In the genomic region with DNA sequence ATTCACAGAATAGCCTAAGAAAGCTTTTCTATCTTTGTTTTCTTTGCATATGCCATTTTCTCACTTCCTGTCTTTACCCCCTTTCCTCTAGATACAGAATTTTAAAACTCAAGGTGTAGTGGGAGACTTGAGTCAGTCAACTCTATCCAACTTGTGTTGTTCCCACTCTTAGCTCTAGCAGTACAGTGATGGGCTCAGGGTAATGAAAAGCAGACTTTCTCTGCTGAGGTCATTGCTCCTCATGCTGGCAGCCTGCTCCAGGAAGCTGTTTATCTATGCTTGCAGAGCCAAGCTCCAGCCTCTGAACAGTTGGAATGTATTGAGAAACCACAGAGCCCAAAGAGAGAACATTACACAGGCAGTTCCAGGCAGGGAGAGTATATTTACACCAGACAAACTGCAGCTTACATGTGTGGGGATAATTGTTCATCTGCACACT, we compare ENCODE assay signal across 1 cellular context.
TF ChIP-seq lines count a peak whose summit lies in the region.

No MANE protein-coding gene starts in this region.

TF ChIP-seq in HepG2, 621 proteins besides CTCF, POLR2A, EP300 and RAD21 (continued from another document and continues in another):
- TF ChIP-seq TFDP1 (CRISPR knock-in tag; IDR thresholded peaks at IDR 0.05; ENCODE audit: borderline replicate concordance) = no peak
- no peak for TF ChIP-seq MYNN (CRISPR knock-in tag; IDR thresholded peaks at IDR 0.05; ENCODE audit: low read depth)
- TF ChIP-seq IKZF4 (CRISPR knock-in tag; IDR thresholded peaks at IDR 0.05; ENCODE audit: borderline replicate concordance, low read depth, not compliant biosample characterization) = no peak
- no peak for TF ChIP-seq GLI4 (CRISPR knock-in tag; IDR thresholded peaks at IDR 0.05; ENCODE audit: borderline replicate concordance)
- no peak for TF ChIP-seq POLR2G (IDR thresholded peaks at IDR 0.05; ENCODE audit: low read depth, low read length)
- TF ChIP-seq SAFB2 (CRISPR knock-in tag; IDR thresholded peaks at IDR 0.05; ENCODE audit: borderline replicate concordance, low read depth) = no peak
- TF ChIP-seq KLF11 (CRISPR knock-in tag; IDR thresholded peaks at IDR 0.05) = no peak
- no peak for TF ChIP-seq KDM1A (CRISPR knock-in tag; IDR thresholded peaks at IDR 0.05)
- no peak for TF ChIP-seq THAP9 (CRISPR knock-in tag; IDR thresholded peaks at IDR 0.05; ENCODE audit: borderline replicate concordance)
- TF ChIP-seq RXRA (CRISPR knock-in tag; IDR thresholded peaks at IDR 0.05) = peak; percentile 31; the same call in 1 of the 2 replicates
- no peak for TF ChIP-seq ZNF761 (CRISPR knock-in tag; conservative IDR thresholded peaks at IDR 0.05)
- TF ChIP-seq PRDM15 (CRISPR knock-in tag; IDR thresholded peaks at IDR 0.05) = no peak
- TF ChIP-seq ZNF337 (CRISPR knock-in tag; IDR thresholded peaks at IDR 0.05; ENCODE audit: borderline replicate concordance, low read depth) = no peak
- no peak for TF ChIP-seq E2F5 (CRISPR knock-in tag; conservative IDR thresholded peaks at IDR 0.05)
- TF ChIP-seq MLLT10 (CRISPR knock-in tag; IDR thresholded peaks at IDR 0.05) = no peak
- no peak for TF ChIP-seq ZBTB7A (CRISPR knock-in tag; IDR thresholded peaks at IDR 0.05)
- no peak for TF ChIP-seq AFF4 (CRISPR knock-in tag; IDR thresholded peaks at IDR 0.05)
- no peak for TF ChIP-seq FOXM1 (CRISPR knock-in tag; IDR thresholded peaks at IDR 0.05)
- TF ChIP-seq, protein P1, sequence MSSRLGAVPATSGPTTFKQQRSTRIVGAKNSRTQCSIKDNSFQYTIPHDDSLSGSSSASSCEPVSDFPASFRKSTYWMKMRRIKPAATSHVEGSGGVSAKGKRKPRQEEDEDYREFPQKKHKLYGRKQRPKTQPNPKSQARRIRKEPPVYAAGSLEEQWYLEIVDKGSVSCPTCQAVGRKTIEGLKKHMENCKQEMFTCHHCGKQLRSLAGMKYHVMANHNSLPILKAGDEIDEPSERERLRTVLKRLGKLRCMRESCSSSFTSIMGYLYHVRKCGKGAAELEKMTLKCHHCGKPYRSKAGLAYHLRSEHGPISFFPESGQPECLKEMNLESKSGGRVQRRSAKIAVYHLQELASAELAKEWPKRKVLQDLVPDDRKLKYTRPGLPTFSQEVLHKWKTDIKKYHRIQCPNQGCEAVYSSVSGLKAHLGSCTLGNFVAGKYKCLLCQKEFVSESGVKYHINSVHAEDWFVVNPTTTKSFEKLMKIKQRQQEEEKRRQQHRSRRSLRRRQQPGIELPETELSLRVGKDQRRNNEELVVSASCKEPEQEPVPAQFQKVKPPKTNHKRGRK (CRISPR knock-in tag; IDR thresholded peaks at IDR 0.05) = no peak
- peak; percentile 72; the same call in 1 of the 2 replicates for TF ChIP-seq HOMEZ (CRISPR knock-in tag; IDR thresholded peaks at IDR 0.05; ENCODE audit: low read depth)
- peak; percentile 52; the same call in 1 of the 2 replicates for TF ChIP-seq ZMYM3 (CRISPR knock-in tag; IDR thresholded peaks at IDR 0.05)
- no peak for TF ChIP-seq ASH2L (IDR thresholded peaks at IDR 0.05; ENCODE audit: insufficient read length, low read depth, low read length)
- TF ChIP-seq HNF4G (IDR thresholded peaks at IDR 0.05; ENCODE audit: borderline replicate concordance, low read depth, low read length) = no peak
- no peak for TF ChIP-seq HNF4G (CRISPR knock-in tag; IDR thresholded peaks at IDR 0.05; ENCODE audit: borderline replicate concordance, low read depth)
- no peak for TF ChIP-seq ZFX (CRISPR knock-in tag; IDR thresholded peaks at IDR 0.05; ENCODE audit: low read depth)
- no peak for TF ChIP-seq PHB2 (IDR thresholded peaks at IDR 0.05; ENCODE audit: partially characterized antibody)
- no peak for TF ChIP-seq ATRX (CRISPR knock-in tag; IDR thresholded peaks at IDR 0.05; ENCODE audit: borderline replicate concordance)
- TF ChIP-seq, protein P2, sequence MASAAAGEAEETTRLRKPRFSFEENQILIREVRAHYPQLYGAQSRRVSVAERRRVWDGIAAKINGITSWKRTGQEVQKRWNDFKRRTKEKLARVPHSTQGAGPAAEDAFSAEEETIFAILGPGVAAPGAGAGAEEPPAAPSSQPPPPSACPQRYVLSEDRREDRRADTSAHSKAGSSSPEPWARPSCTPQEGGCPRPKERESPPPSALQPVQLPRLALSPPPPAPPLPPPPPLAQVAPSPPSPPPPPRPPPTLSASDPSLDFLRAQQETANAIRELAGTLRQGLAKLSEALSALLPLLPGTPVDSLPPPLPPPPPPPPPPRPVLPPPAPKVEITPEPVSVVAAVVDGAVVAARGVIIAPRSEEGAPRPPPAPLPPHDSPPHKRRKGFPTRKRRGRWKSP (CRISPR knock-in tag; IDR thresholded peaks at IDR 0.05) = no peak
- no peak for TF ChIP-seq ZNF83 (CRISPR knock-in tag; IDR thresholded peaks at IDR 0.05; ENCODE audit: borderline replicate concordance)
- TF ChIP-seq AGO2 (optimal IDR thresholded peaks at IDR 0.05; ENCODE audit: low read depth, low read length) = no peak
- no peak for TF ChIP-seq CREB1 (IDR thresholded peaks at IDR 0.05)
- TF ChIP-seq CREB1 (CRISPR knock-in tag; IDR thresholded peaks at IDR 0.05) = peak; percentile 55; the same call in 1 of the 2 replicates
- no peak for TF ChIP-seq ZNF451 (CRISPR knock-in tag; IDR thresholded peaks at IDR 0.05)
- TF ChIP-seq ZNF589 (CRISPR knock-in tag; conservative IDR thresholded peaks at IDR 0.05) = no peak
- TF ChIP-seq ZNF350 (CRISPR knock-in tag; IDR thresholded peaks at IDR 0.05; ENCODE audit: borderline replicate concordance, low read depth) = no peak
- no peak for TF ChIP-seq HMGA1 (CRISPR knock-in tag; conservative IDR thresholded peaks at IDR 0.05)
- no peak for TF ChIP-seq PBX3 (CRISPR knock-in tag; IDR thresholded peaks at IDR 0.05; ENCODE audit: borderline replicate concordance)
- TF ChIP-seq ZKSCAN8 (CRISPR knock-in tag; IDR thresholded peaks at IDR 0.05; ENCODE audit: borderline replicate concordance) = peak; percentile 23; the same call in 1 of the 2 replicates
- 0 out of 2 replicates have a peak, but pooled peaks have one; percentile 44 for TF ChIP-seq TBP (CRISPR knock-in tag; IDR thresholded peaks at IDR 0.05)
- TF ChIP-seq DPF2 (CRISPR knock-in tag; IDR thresholded peaks at IDR 0.05; ENCODE audit: borderline replicate concordance, low read depth) = peak; percentile 60
- peak; percentile 54; the same call in 1 of the 2 replicates for TF ChIP-seq TFAP4 (IDR thresholded peaks at IDR 0.05; ENCODE audit: borderline replicate concordance, low read depth)
